Comparison of ENCODE assay signal across 12 cellular contexts in the genomic region with DNA sequence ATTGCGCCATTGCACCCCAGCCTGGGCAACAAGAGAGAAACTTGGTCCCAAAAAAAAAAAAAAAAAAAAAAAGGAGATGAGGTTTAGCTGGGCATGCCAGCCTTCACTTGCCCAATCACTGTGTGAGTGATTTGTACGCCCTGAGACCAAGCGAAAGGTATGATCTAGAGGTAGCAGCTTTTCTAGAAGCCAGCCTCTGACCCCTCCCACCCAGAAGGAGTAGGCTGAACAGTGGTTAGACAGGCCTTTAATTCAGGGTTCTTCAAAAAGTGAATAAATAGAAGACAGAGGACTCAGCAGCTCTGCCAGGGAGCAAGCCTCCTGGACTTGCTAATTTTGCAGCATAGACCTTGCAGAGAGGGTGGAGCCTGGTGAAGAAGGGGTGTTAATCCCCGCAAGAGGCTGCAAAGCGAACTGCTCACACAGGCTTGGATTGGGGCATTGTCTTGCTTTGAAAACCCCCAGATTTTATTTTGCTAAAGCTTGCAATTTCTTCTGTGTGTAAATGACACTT. TPM values are rescaled to one million over a fixed set of nuclear protein-coding genes. Genes with fewer than 3 reads are reported as not detected.
DNase-seq lines count a peak whose midpoint lies in the region; ATAC-seq and TF ChIP-seq lines count a peak whose summit lies in the region.
"Had no signal": no experiment of that assay in that cellular context is flagged by ENCODE, and none has a peak within 500 bp of the region (broad histone marks: within the 10 kb centered on the region; RNA-seq: fewer than 3 reads in every experiment).

No MANE protein-coding gene starts in this region.

- H3K4me1 ChIP-seq in CD8-positive, alpha-beta memory T cell (ENCODE audit: insufficient read depth, low read length) = peaks cover 76% of the 10 kb centered on the region
- peaks cover 47% of the 10 kb centered on the region for H3K4me1 ChIP-seq in effector memory CD4-positive, alpha-beta T cell (ENCODE audit: control insufficient read depth, insufficient read depth, low read length, poor library complexity, severe bottlenecking)
- H3K4me1 ChIP-seq in Caco-2 = no peaks in the 10 kb centered on the region

- peaks cover 57 to 76% (median 75%) of the 10 kb centered on the region in 3 donors for H3K4me1 Mint-ChIP-seq in CD8-positive, alpha-beta memory T cell
- H3K4me1 Mint-ChIP-seq in nephron progenitor cell (peaks cover 25% of the 10 kb centered on the region), Caco-2 (ENCODE audit: low read depth, unreplicated experiment) (no peaks in the 10 kb centered on the region)

- H3K27ac Mint-ChIP-seq in CD8-positive, alpha-beta memory T cell = peak overlapping the region; percentile 78 to 93 (median 87)
- H3K27ac Mint-ChIP-seq in nephron progenitor cell = peak overlapping the region; percentile 85
- H3K27ac Mint-ChIP-seq in Caco-2 (ENCODE audit: unreplicated experiment) = no peak overlapping the region

- no peak overlapping the region for H3K27ac ChIP-seq in CD8-positive, alpha-beta memory T cell (ENCODE audit: low read depth, low read length)
- peak overlapping the region; percentile 54 for H3K27ac ChIP-seq in RWPE1
- H3K27ac ChIP-seq in effector memory CD4-positive, alpha-beta T cell (ENCODE audit: insufficient read depth, low read length, poor library complexity, severe bottlenecking) = peak overlapping the region; percentile 55

- H3K9me3 Mint-ChIP-seq in CD8-positive, alpha-beta memory T cell = no peaks in the 10 kb centered on the region
- H3K9me3 Mint-ChIP-seq in nephron progenitor cell (no peaks in the 10 kb centered on the region), Caco-2 (ENCODE audit: unreplicated experiment) (no peaks in the 10 kb centered on the region)

- no peak for ATAC-seq in GM18517 (IDR thresholded peaks at IDR 0.05; ENCODE audit: unreplicated experiment)
- no peak for ATAC-seq in HG03378 (IDR thresholded peaks at IDR 0.05; ENCODE audit: unreplicated experiment)

- intact Hi-C loops in Caco-2 (cut with micrococcal nuclease; ENCODE audit: unreplicated experiment) = no loop called here

- no peak for DNase-seq in CD8-positive, alpha-beta memory T cell
- DNase-seq in RWPE1 (ENCODE audit: low spot score) (no peak), nephron progenitor cell (no peak), AG08396 (ENCODE audit: low spot score) (no peak), Caco-2 (no peak)
- no peak for DNase-seq in effector memory CD4-positive, alpha-beta T cell
- DNase-seq: activated CD8-positive, alpha-beta memory T cell treated with anti-CD3 and anti-CD28 coated beads for 24 hours; Karpas-422; mesendoderm; stimulated activated CD4-positive, alpha-beta T cell treated with anti-CD3 and anti-CD28 coated beads, Interleukin-1b, Interleukin-23, amount 100 ng/mL, for 48 hours had no signal

- no TSS peak for BruUV-seq in Caco-2 (replicated peaks; lab: Mats Ljungman, UMichigan)

- H3K9me3 ChIP-seq in CD8-positive, alpha-beta memory T cell (ENCODE audit: low read length) = no peaks in the 10 kb centered on the region
- H3K9me3 ChIP-seq in effector memory CD4-positive, alpha-beta T cell (ENCODE audit: control insufficient read depth, low read length) = no peaks in the 10 kb centered on the region
- no peaks in the 10 kb centered on the region for H3K9me3 ChIP-seq in Caco-2

- H3K36me3 Mint-ChIP-seq in CD8-positive, alpha-beta memory T cell = peaks cover 8 to 39% (median 12%) of the 10 kb centered on the region in 3 donors
- H3K36me3 Mint-ChIP-seq in nephron progenitor cell (ENCODE audit: low read depth) = peaks cover 21% of the 10 kb centered on the region
- H3K36me3 Mint-ChIP-seq in Caco-2 (ENCODE audit: insufficient read depth, unreplicated experiment) = peaks cover 29% of the 10 kb centered on the region

- no peaks in the 10 kb centered on the region for H3K27me3 ChIP-seq in CD8-positive, alpha-beta memory T cell (ENCODE audit: insufficient read depth, low read length, poor library complexity, severe bottlenecking)
- no peaks in the 10 kb centered on the region for H3K27me3 ChIP-seq in effector memory CD4-positive, alpha-beta T cell (replicated peaks; ENCODE audit: control insufficient read depth, insufficient read depth, low read length, poor library complexity, severe bottlenecking)
- no peaks in the 10 kb centered on the region for H3K27me3 ChIP-seq in Caco-2 (replicated peaks; ENCODE audit: control insufficient read depth, insufficient read depth, low read length)

- peak overlapping the region in 6 of 7 donors; percentile 27 to 85 (median 60) for H3K4me3 Mint-ChIP-seq in CD8-positive, alpha-beta memory T cell
- no peak overlapping the region for H3K4me3 Mint-ChIP-seq in nephron progenitor cell
- no peak overlapping the region for H3K4me3 Mint-ChIP-seq in Caco-2 (ENCODE audit: unreplicated experiment)

- H3K27me3 Mint-ChIP-seq in CD8-positive, alpha-beta memory T cell = peaks cover 0 to 3% of the 10 kb centered on the region in 2 donors
- H3K27me3 Mint-ChIP-seq in nephron progenitor cell (ENCODE audit: low read depth, poor library complexity) = no peaks in the 10 kb centered on the region
- no peaks in the 10 kb centered on the region for H3K27me3 Mint-ChIP-seq in Caco-2 (ENCODE audit: insufficient read depth, unreplicated experiment)

- H3K4me3 ChIP-seq in CD8-positive, alpha-beta memory T cell (ENCODE audit: low read length) = peak overlapping the region; percentile 14
- H3K4me3 ChIP-seq in effector memory CD4-positive, alpha-beta T cell (ENCODE audit: insufficient read depth, low read depth, low read length, poor library complexity, severe bottlenecking) = no peak overlapping the region
- H3K4me3 ChIP-seq in Caco-2 (ENCODE audit: low read depth, low read length) = no peak overlapping the region

- CTCF ChIA-PET in CD8-positive, alpha-beta memory T cell (lab: Charles Lee) = interaction anchor here (1.0 to 1.4 kb wide), 5 partner anchors 8 to 43 kb away, joined by 3 to 7 read pairs (median 3); a partner anchor contains a TSS
- CTCF ChIA-PET in RWPE1 (lab: Yijun Ruan, JAX) = no interaction called here
- CTCF ChIA-PET in Caco-2 (lab: Charles Lee) = no interaction called here

- POLR2A ChIA-PET in CD8-positive, alpha-beta memory T cell (lab: Charles Lee) = interaction anchor here (0.6 kb wide), 2 partner anchors 14 to 36 kb away, joined by 3 to 6 read pairs; no protein-coding TSS in a partner anchor
- POLR2A ChIA-PET in RWPE1 (lab: Yijun Ruan, JAX; ENCODE audit: low non-redundant PET) (no interaction called here), Caco-2 (lab: Charles Lee) (no interaction called here)

- no peak for TF ChIP-seq CTCF in RWPE1 (conservative IDR thresholded peaks at IDR 0.05; ENCODE audit: low read depth)
- no peak for TF ChIP-seq CTCF in nephron progenitor cell (IDR thresholded peaks at IDR 0.05)
- TF ChIP-seq CTCF in Caco-2 (IDR thresholded peaks at IDR 0.05; ENCODE audit: insufficient read depth in 1 of 2, low read depth in 1 of 2, low read length in 1 of 2, severe bottlenecking in 1 of 2, unreplicated experiment in 1 of 2) = no peak

- peaks cover 12% of the 10 kb centered on the region for H3K36me3 ChIP-seq in CD8-positive, alpha-beta memory T cell (ENCODE audit: insufficient read depth, low read length)
- H3K36me3 ChIP-seq in effector memory CD4-positive, alpha-beta T cell (ENCODE audit: control insufficient read depth, insufficient read depth, low read length) = peaks cover 9% of the 10 kb centered on the region
- H3K36me3 ChIP-seq in Caco-2 (ENCODE audit: control insufficient read depth, insufficient read depth, low read length) = no peaks in the 10 kb centered on the region; the same call in 1 of the 2 replicates

RNA-seq across cellular contexts. Expression of a gene that starts 7.1 kb away (rescaled TPM):
- 100 to 1,000 TPM; 115 to 129 TPM for total RNA-seq in CD8-positive, alpha-beta memory T cell
- polyA plus RNA-seq in CD8-positive, alpha-beta memory T cell = 279 TPM
- 26.5 and 29.6 TPM in 2 replicates for total RNA-seq in Caco-2 (2022)

RNA-seq across cellular contexts. Expression of a gene that starts 51.4 kb away (rescaled TPM):
- 100 to 1,000 TPM; 118 to 122 TPM for total RNA-seq in CD8-positive, alpha-beta memory T cell
- 43.2 TPM for polyA plus RNA-seq in CD8-positive, alpha-beta memory T cell
- 103 and 108 TPM in 2 replicates for total RNA-seq in Caco-2 (2022)

Comparison
In these comparisons a context has a peak if more than half of its experiments do, and no peak if none do; other contexts are left out.
1. H3K4me3 Mint-ChIP-seq: peak in CD8-positive, alpha-beta memory T cell (6 of 7); none in nephron progenitor cell (single experiment) and Caco-2 (single experiment).